Comparison of ENCODE assay signal across 11 cellular contexts in the genomic region with DNA sequence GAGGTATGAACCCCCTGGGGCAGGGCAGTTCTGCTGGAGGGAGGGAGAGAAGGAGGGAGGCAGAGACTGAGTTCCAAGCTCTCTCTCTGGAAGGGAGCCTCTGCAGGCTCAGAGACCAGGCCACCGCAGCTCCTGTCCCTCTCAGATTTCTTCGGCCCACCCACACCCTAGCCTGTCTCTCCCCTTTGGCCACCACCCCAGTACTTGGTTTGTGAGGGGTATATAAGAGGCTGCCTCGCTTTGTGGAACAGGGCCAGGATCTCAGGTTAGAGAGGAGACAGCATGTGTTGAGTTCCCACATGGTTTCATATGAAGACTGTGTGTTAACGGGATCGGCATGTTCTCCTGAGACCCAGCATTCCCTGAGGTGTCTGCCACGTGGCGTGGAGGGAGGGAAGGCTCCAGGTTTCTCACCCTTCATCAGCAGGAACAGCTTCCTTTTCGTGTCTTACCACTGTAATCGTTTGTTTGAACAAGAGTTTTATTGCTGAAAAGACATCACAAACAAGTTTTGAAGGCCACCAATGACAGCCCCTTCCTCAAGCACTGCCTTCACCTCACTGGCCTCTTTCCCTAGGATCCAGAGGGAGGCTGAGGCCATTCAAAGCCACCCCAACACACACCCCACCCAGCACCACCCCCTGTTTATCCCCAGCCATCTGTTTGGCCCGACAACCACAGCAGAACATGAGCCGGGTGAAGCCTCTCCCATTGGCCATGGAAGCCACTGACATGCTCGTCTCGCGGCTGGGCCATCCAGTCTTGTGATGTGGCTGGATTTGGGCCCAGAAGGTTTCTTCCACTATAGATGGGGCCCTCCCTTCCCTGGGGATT. TPM values are rescaled to one million over a fixed set of nuclear protein-coding genes. Genes with fewer than 3 reads are reported as not detected.
DNase-seq lines count a peak whose midpoint lies in the region; ATAC-seq and TF ChIP-seq lines count a peak whose summit lies in the region.
"Had no signal": no experiment of that assay in that cellular context is flagged by ENCODE, and none has a peak within 500 bp of the region (broad histone marks: within the 10 kb centered on the region; RNA-seq: fewer than 3 reads in every experiment).

No MANE protein-coding gene starts in this region.

- peaks cover 19% of the 10 kb centered on the region for H3K36me3 Mint-ChIP-seq in activated CD4-positive, alpha-beta T cell treated with anti-CD3 and anti-CD28 coated beads, Interleukin-2, amount 10 ng/mL, durations not matched to agents 7 days and 5 days (ENCODE audit: low read depth)

- H3K36me3 ChIP-seq in ascending aorta (no peaks in the 10 kb centered on the region), lower lobe of right lung (peaks cover 6% of the 10 kb centered on the region), thyroid gland (no peaks in the 10 kb centered on the region)

- H3K27me3 ChIP-seq in ascending aorta: no peaks in the 10 kb centered on the region
- H3K27me3 ChIP-seq in lower lobe of right lung (ENCODE audit: low read depth): no peaks in the 10 kb centered on the region
- no peaks in the 10 kb centered on the region for H3K27me3 ChIP-seq in thyroid gland

- peaks cover 52% of the 10 kb centered on the region for H3K4me1 Mint-ChIP-seq in activated CD4-positive, alpha-beta T cell treated with anti-CD3 and anti-CD28 coated beads, Interleukin-2, amount 10 ng/mL, durations not matched to agents 7 days and 5 days

- H3K4me3 ChIP-seq in ascending aorta (no peak overlapping the region), lower lobe of right lung (no peak overlapping the region), thyroid gland (replicated peaks in 1 of 3) (no peak overlapping the region)

- no peak for TF ChIP-seq CTCF in ascending aorta (IDR thresholded peaks at IDR 0.05)
- TF ChIP-seq CTCF in lower lobe of right lung (IDR thresholded peaks at IDR 0.05): no peak
- no peak for TF ChIP-seq CTCF in thyroid gland (IDR thresholded peaks at IDR 0.05)

- H3K9me3 ChIP-seq in ascending aorta (no peaks in the 10 kb centered on the region), lower lobe of right lung (no peaks in the 10 kb centered on the region), thyroid gland (no peaks in the 10 kb centered on the region)

- no peak overlapping the region for H3K4me3 Mint-ChIP-seq in activated CD4-positive, alpha-beta T cell treated with anti-CD3 and anti-CD28 coated beads, Interleukin-2, amount 10 ng/mL, durations not matched to agents 7 days and 5 days
- H3K4me3 Mint-ChIP-seq: neural crest cell; stimulated activated naive CD8-positive, alpha-beta T cell treated with anti-CD3 and anti-CD28 coated beads, Interleukin-15, Interleukin-2, amounts not matched to agents 100 ng/mL and 50 ng/mL, for 24 hours had no signal

- intact Hi-C loops in ascending aorta (cut with DNase I): loop anchor here (5.0 to 10.0 kb wide), 2 partner anchors 198 to 494 kb away; partner anchors contain the start of genes EDEM1 and ITPR1
- intact Hi-C loops in lower lobe of right lung (cut with DNase I): no loop called here
- intact Hi-C loops in thyroid gland (cut with DNase I): no loop called here

- no peaks in the 10 kb centered on the region for H3K9me3 Mint-ChIP-seq in activated CD4-positive, alpha-beta T cell treated with anti-CD3 and anti-CD28 coated beads, Interleukin-2, amount 10 ng/mL, durations not matched to agents 7 days and 5 days
- H3K9me3 Mint-ChIP-seq: neural crest cell; stimulated activated naive CD8-positive, alpha-beta T cell treated with anti-CD3 and anti-CD28 coated beads, Interleukin-15, Interleukin-2, amounts not matched to agents 100 ng/mL and 50 ng/mL, for 24 hours had no signal

- WGBS in thyroid gland, 2 donors: 71 to 75% methylated on average over 13 to 14 of the region's 14 CpGs

- TF ChIP-seq POLR2A in thyroid gland (IDR thresholded peaks at IDR 0.05): no peak

- POLR2A ChIA-PET in activated CD4-positive, alpha-beta T cell treated with anti-CD3 and anti-CD28 coated beads, Interleukin-2, amount 10 ng/mL, durations not matched to agents 7 days and 5 days (lab: Charles Lee): no interaction called here

- CTCF ChIA-PET in activated CD4-positive, alpha-beta T cell treated with anti-CD3 and anti-CD28 coated beads, Interleukin-2, amount 10 ng/mL, durations not matched to agents 7 days and 5 days (lab: Charles Lee): interaction anchor here (0.6 to 13.9 kb wide), 4 partner anchors 9 to 150 kb away, joined by 3 to 197 read pairs (median 5); no protein-coding TSS in a partner anchor

- no peaks in the 10 kb centered on the region for H3K27me3 Mint-ChIP-seq in activated CD4-positive, alpha-beta T cell treated with anti-CD3 and anti-CD28 coated beads, Interleukin-2, amount 10 ng/mL, durations not matched to agents 7 days and 5 days
- H3K27me3 Mint-ChIP-seq: stimulated activated naive CD8-positive, alpha-beta T cell treated with anti-CD3 and anti-CD28 coated beads, Interleukin-15, Interleukin-2, amounts not matched to agents 100 ng/mL and 50 ng/mL, for 24 hours had no signal

- H3K27ac Mint-ChIP-seq in activated CD4-positive, alpha-beta T cell treated with anti-CD3 and anti-CD28 coated beads, Interleukin-2, amount 10 ng/mL, durations not matched to agents 7 days and 5 days: peak overlapping the region; percentile 50
- H3K27ac Mint-ChIP-seq: stimulated activated naive CD8-positive, alpha-beta T cell treated with anti-CD3 and anti-CD28 coated beads, Interleukin-15, Interleukin-2, amounts not matched to agents 100 ng/mL and 50 ng/mL, for 24 hours had no signal

- H3K27ac ChIP-seq in ascending aorta: peak overlapping the region; percentile 97 to 99
- H3K27ac ChIP-seq in lower lobe of right lung: peak overlapping the region; percentile 18
- peak overlapping the region; percentile 3 to 93 (median 59) for H3K27ac ChIP-seq in thyroid gland

- ATAC-seq in lower lobe of right lung (no peak), HG03159 (IDR thresholded peaks at IDR 0.05; ENCODE audit: unreplicated experiment) (no peak), HG03442 (IDR thresholded peaks at IDR 0.05; ENCODE audit: unreplicated experiment) (no peak)

- H3K4me1 ChIP-seq in ascending aorta (peaks cover 18 to 34% of the 10 kb centered on the region in 2 donors), lower lobe of right lung (peaks cover 52% of the 10 kb centered on the region), thyroid gland (peaks cover 20 to 42% of the 10 kb centered on the region in 2 donors)

- no peak for DNase-seq in activated CD4-positive, alpha-beta T cell treated with anti-CD3 and anti-CD28 coated beads, Interleukin-2, amount 10 ng/mL, durations not matched to agents 7 days and 5 days
- DNase-seq in activated CD4-positive, alpha-beta T cell treated with anti-CD3 and anti-CD28 coated beads for 4 hours: no peak
- peak in 1 of 2 donors; percentile 70 for DNase-seq in ascending aorta (ENCODE audit: low spot score in 2 of 2)
- no peak for DNase-seq in lower lobe of right lung
- peak in 1 of 2 donors; percentile 23 for DNase-seq in thyroid gland
- DNase-seq in NCI-H526 (lab: John Stamatoyannopoulos, UW): no peak
- DNase-seq: NCI-H774 had no signal

RNA-seq across cellular contexts. Expression of gene BHLHE40, which starts 9.8 kb away (rescaled TPM):
- 100 to 1,000 TPM; 105 to 112 TPM for total RNA-seq in activated CD4-positive, alpha-beta T cell treated with anti-CD3 and anti-CD28 coated beads, Interleukin-2, amount 10 ng/mL, durations not matched to agents 7 days and 5 days
- 52.2 TPM for total RNA-seq in ascending aorta
- 84.8 TPM for total RNA-seq in lower lobe of right lung
- 10 to 100 TPM; 13.1 to 28.5 (median 20.2) TPM for total RNA-seq in thyroid gland

Comparison
In these comparisons a context has a peak if more than half of its experiments do, and no peak if none do; other contexts are left out.
1. H3K27ac ChIP-seq: peak in every context shown above with its lines; median percentile 98 in ascending aorta; 59 in thyroid gland; 18 in lower lobe of right lung.